Comparison of ENCODE assay signal across 7 cellular contexts in the genomic region with DNA sequence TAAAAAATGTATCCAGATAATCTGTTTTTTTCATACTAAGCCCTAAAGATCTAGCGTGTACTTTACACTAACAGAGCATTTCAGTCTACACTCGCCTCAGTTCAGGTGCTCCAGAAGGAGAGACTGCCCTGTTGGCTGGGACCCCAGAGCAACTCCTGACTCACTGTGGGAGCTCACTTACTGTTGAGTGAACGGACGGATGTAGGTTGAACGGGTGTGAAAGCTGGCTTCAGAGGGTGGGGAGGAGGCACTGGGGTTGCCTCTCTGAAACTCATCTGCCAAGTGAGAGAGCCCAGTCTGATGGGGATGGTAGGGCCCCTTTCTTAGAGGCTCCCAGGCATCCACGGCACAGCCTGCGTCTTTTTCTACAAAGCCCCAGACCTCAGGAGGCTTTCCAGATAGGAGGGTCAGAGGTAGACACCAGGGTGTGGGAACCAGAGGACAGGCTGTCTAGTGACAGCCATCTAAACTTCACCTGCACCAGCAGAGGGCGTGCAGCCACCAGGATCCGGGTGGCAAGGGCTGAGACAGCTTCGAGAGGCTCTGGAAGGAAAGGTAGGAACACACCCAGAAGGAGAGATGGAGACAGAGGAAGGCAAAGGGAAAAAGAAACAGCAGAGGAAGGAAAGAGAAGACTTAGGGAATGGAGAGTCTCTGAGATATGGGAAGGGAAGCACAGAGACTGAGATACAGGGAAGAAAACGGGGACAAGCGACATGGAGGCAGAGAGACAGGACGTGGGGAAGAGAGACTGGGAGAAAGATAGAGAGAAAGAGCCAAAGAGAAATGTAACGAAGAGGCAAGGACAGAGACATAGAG. TPM values are rescaled to one million over a fixed set of nuclear protein-coding genes. Genes with fewer than 3 reads are reported as not detected.
DNase-seq lines count a peak whose midpoint lies in the region; ATAC-seq and TF ChIP-seq lines count a peak whose summit lies in the region.

No MANE protein-coding gene starts in this region.

- TF ChIP-seq CTCF in GM12874 (IDR thresholded peaks at IDR 0.05; ENCODE audit: insufficient read depth, low read depth, low read length) (peak; percentile 89), glutamatergic neuron (IDR thresholded peaks at IDR 0.05; ENCODE audit: partially characterized antibody, unreplicated experiment) (peak; percentile 80)

- no peak overlapping the region for H3K27ac Mint-ChIP-seq in activated naive CD4-positive, alpha-beta T cell treated with anti-CD3 and anti-CD28 coated beads for 36 hours
- peak overlapping the region; percentile 67 for H3K27ac Mint-ChIP-seq in glutamatergic neuron (ENCODE audit: unreplicated experiment)

- H3K9me3 Mint-ChIP-seq in activated naive CD4-positive, alpha-beta T cell treated with anti-CD3 and anti-CD28 coated beads for 36 hours = no peaks in the 10 kb centered on the region
- H3K9me3 Mint-ChIP-seq in glutamatergic neuron (ENCODE audit: unreplicated experiment) = peaks cover 9% of the 10 kb centered on the region

- no peak overlapping the region for H3K4me3 Mint-ChIP-seq in activated naive CD4-positive, alpha-beta T cell treated with anti-CD3 and anti-CD28 coated beads for 36 hours
- H3K4me3 Mint-ChIP-seq in glutamatergic neuron (ENCODE audit: unreplicated experiment) = peak overlapping the region; percentile 4

- peak; percentile 96 for ATAC-seq in SK-N-SH treated with all-trans-retinoic acid at 6 μM for 48 hours

- DNase-seq in MV-4-11 (lab: John Stamatoyannopoulos, UW) = peak; percentile 79
- peak; percentile 88 for DNase-seq in activated naive CD4-positive, alpha-beta T cell treated with anti-CD3 and anti-CD28 coated beads for 36 hours
- peak; percentile 88 for DNase-seq in glutamatergic neuron
- peak; percentile 49 to 97 (median 75) for DNase-seq in posterior cingulate gyrus
- DNase-seq in ureter (ENCODE audit: low spot score) = peak; percentile 79

- intact Hi-C loops in activated naive CD4-positive, alpha-beta T cell treated with anti-CD3 and anti-CD28 coated beads for 36 hours (cut with micrococcal nuclease) = loop anchor here (1.0 to 2.0 kb wide), 5 partner anchors 31 to 83 kb away; partner anchors contain the start of genes FLT3LG and PTH2
- intact Hi-C loops in posterior cingulate gyrus (cut with DNase I) = loop anchor here (1.0 kb wide), 2 partner anchors 52 to 156 kb away; no protein-coding TSS in a partner anchor

- H3K27me3 Mint-ChIP-seq in activated naive CD4-positive, alpha-beta T cell treated with anti-CD3 and anti-CD28 coated beads for 36 hours (ENCODE audit: low read depth) = peaks cover 3% of the 10 kb centered on the region
- H3K27me3 Mint-ChIP-seq in glutamatergic neuron (ENCODE audit: unreplicated experiment) = peaks cover 8% of the 10 kb centered on the region

- H3K4me1 Mint-ChIP-seq in activated naive CD4-positive, alpha-beta T cell treated with anti-CD3 and anti-CD28 coated beads for 36 hours (ENCODE audit: low read depth) = peaks cover 15% of the 10 kb centered on the region
- peaks cover 10% of the 10 kb centered on the region for H3K4me1 Mint-ChIP-seq in glutamatergic neuron (ENCODE audit: low read depth, unreplicated experiment)

- no peaks in the 10 kb centered on the region for H3K36me3 Mint-ChIP-seq in activated naive CD4-positive, alpha-beta T cell treated with anti-CD3 and anti-CD28 coated beads for 36 hours (ENCODE audit: low read depth)
- H3K36me3 Mint-ChIP-seq in glutamatergic neuron (ENCODE audit: unreplicated experiment) = peaks cover 9% of the 10 kb centered on the region

- CTCF ChIA-PET in activated naive CD4-positive, alpha-beta T cell treated with anti-CD3 and anti-CD28 coated beads for 36 hours (lab: Charles Lee) = interaction anchor here (0.6 to 4.0 kb wide), 18 partner anchors 11 to 157 kb away, joined by 3 to 18 read pairs (median 4); partner anchors contain the start of genes GFY and PIH1D1

TF ChIP-seq in SK-N-SH treated with all-trans-retinoic acid at 6 μM for 48 hours, 23 proteins besides CTCF, POLR2A, EP300 and RAD21 (continues in another document):
- no peak for TF ChIP-seq ZFP30 (CRISPR knock-in tag; IDR thresholded peaks at IDR 0.05)
- no peak for TF ChIP-seq ESRRG (CRISPR knock-in tag; IDR thresholded peaks at IDR 0.05)
- TF ChIP-seq RARB (CRISPR knock-in tag; IDR thresholded peaks at IDR 0.05) = no peak
- no peak for TF ChIP-seq ZNF565 (CRISPR knock-in tag; conservative IDR thresholded peaks at IDR 0.05; ENCODE audit: low read depth)
- TF ChIP-seq GLIS3 (CRISPR knock-in tag; IDR thresholded peaks at IDR 0.05) = no peak
- no peak for TF ChIP-seq OSR1 (CRISPR knock-in tag; IDR thresholded peaks at IDR 0.05)
- TF ChIP-seq POU6F1 (CRISPR knock-in tag; IDR thresholded peaks at IDR 0.05; ENCODE audit: borderline replicate concordance, low read depth) = no peak
- TF ChIP-seq ARNTL (CRISPR knock-in tag; IDR thresholded peaks at IDR 0.05; ENCODE audit: borderline replicate concordance, low read depth) = no peak
- TF ChIP-seq BACH2 (CRISPR knock-in tag; IDR thresholded peaks at IDR 0.05; ENCODE audit: borderline replicate concordance) = no peak
- no peak for TF ChIP-seq PPARA (CRISPR knock-in tag; IDR thresholded peaks at IDR 0.05; ENCODE audit: borderline replicate concordance)
- TF ChIP-seq SNAI2 (CRISPR knock-in tag; IDR thresholded peaks at IDR 0.05) = no peak
- TF ChIP-seq, protein P1, sequence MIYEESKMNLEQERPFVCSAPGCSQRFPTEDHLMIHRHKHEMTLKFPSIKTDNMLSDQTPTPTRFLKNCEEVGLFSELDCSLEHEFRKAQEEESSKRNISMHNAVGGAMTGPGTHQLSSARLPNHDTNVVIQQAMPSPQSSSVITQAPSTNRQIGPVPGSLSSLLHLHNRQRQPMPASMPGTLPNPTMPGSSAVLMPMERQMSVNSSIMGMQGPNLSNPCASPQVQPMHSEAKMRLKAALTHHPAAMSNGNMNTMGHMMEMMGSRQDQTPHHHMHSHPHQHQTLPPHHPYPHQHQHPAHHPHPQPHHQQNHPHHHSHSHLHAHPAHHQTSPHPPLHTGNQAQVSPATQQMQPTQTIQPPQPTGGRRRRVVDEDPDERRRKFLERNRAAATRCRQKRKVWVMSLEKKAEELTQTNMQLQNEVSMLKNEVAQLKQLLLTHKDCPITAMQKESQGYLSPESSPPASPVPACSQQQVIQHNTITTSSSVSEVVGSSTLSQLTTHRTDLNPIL (CRISPR knock-in tag; IDR thresholded peaks at IDR 0.05; ENCODE audit: low read depth) = no peak
- no peak for TF ChIP-seq TSHZ2 (CRISPR knock-in tag; IDR thresholded peaks at IDR 0.05)

RNA-seq across cellular contexts. Expression of gene KASH5, which starts 3.7 kb away (rescaled TPM):
- 1 to 10 TPM; 2.4 to 3.2 TPM for total RNA-seq in activated naive CD4-positive, alpha-beta T cell treated with anti-CD3 and anti-CD28 coated beads for 36 hours
- total RNA-seq in glutamatergic neuron (ENCODE audit: unreplicated experiment) = 0.49 TPM
- not detected for total RNA-seq in ureter

RNA-seq across cellular contexts. Expression of gene DKKL1, which starts 28.1 kb away (rescaled TPM):
- not detected for total RNA-seq in activated naive CD4-positive, alpha-beta T cell treated with anti-CD3 and anti-CD28 coated beads for 36 hours
- total RNA-seq in glutamatergic neuron (ENCODE audit: unreplicated experiment) = 2.8 TPM
- 0.62 TPM for total RNA-seq in ureter

RNA-seq across cellular contexts. Expression of gene TEAD2, which starts 29.6 kb away (rescaled TPM):
- total RNA-seq in activated naive CD4-positive, alpha-beta T cell treated with anti-CD3 and anti-CD28 coated beads for 36 hours = under 1 TPM in 1 of 2 experiments, not detected in 1; 0.20 TPM
- total RNA-seq in glutamatergic neuron (ENCODE audit: unreplicated experiment) (140 TPM), ureter (22.9 TPM)

RNA-seq across cellular contexts. Expression of gene PTH2, which starts 31.5 kb away (rescaled TPM):
- total RNA-seq in activated naive CD4-positive, alpha-beta T cell treated with anti-CD3 and anti-CD28 coated beads for 36 hours = not detected
- total RNA-seq in glutamatergic neuron (ENCODE audit: unreplicated experiment) (2.5 TPM), ureter (not detected)

RNA-seq across cellular contexts. Expression of gene GFY, which starts 33.4 kb away (rescaled TPM):
- not detected for total RNA-seq in activated naive CD4-positive, alpha-beta T cell treated with anti-CD3 and anti-CD28 coated beads for 36 hours
- total RNA-seq in glutamatergic neuron (ENCODE audit: unreplicated experiment) (0.88 TPM), ureter (not detected)

Comparison
In these comparisons a context has a peak if more than half of its experiments do, and no peak if none do; other contexts are left out.
1. Peak in every context shown above with its lines: DNase-seq and ATAC-seq.
2. RNA of gene TEAD2, which starts 29.6 kb away (total RNA-seq): 140 TPM in glutamatergic neuron (single experiment) and 22.9 TPM in ureter (single experiment); 0.20 TPM in activated naive CD4-positive, alpha-beta T cell treated with anti-CD3 and anti-CD28 coated beads for 36 hours; every median in the first group is over 10 times any median in the second.